Comparison of ENCODE assay signal across 15 cellular contexts in the genomic region with DNA sequence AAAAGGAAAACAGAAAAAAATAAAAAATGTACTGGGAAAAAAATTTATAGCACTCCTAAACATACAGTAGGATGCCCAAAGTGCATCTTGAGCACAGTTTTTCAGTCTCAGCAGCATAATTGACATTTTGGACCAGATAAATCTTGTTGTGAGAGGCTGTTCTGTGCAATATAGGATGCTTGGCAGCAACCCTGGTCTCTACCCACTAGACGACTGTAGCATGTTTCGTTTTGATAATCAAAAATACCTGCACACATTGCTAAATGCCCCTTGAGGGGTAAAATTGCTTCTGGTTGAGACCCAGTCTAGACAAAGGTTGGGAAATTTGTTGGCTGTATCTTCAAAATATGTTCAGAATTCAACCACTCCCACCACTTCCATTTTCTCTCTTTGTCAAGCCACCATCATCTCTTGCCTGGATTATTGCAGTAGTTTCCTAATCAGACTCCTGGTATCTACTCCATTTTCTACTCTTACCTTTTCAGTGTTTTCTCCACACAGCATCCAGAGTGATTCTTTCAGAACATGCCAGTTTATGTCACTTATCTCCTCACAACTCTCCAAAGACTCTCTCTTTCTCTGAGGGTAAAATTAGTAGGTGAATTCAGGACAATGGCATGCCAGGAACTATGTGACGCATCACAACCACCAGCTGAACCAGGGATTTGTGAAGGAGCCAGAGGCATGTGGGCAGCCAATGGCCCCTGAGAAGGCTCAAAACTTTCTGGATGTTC.
DNase-seq lines count a peak whose midpoint lies in the region; ATAC-seq and TF ChIP-seq lines count a peak whose summit lies in the region.
"Had no signal": no experiment of that assay in that cellular context is flagged by ENCODE, and none has a peak within 500 bp of the region (broad histone marks: within the 10 kb centered on the region; RNA-seq: fewer than 3 reads in every experiment).

No MANE protein-coding gene starts in this region.

- H3K27ac ChIP-seq in mesendoderm (ENCODE audit: low read depth, low read length), result no peak overlapping the region
- H3K27ac ChIP-seq: gastrocnemius medialis had no signal

- H3K4me3 Mint-ChIP-seq in activated T-cell treated with anti-CD3 and anti-CD28 coated beads, Interleukin-2, amount 50 U/mL, for 4 hours, result no peak overlapping the region
- H3K4me3 Mint-ChIP-seq: activated T-cell treated with anti-CD3 and anti-CD28 coated beads, Interleukin-2, amount 50 U/mL, for 72 hours; CD4-positive, alpha-beta memory T cell; central memory CD8-positive, alpha-beta T cell had no signal

- H3K56ac ChIP-seq in mesendoderm (ENCODE audit: low read length), result no peak overlapping the region

- H3K4me2 ChIP-seq in mesendoderm (ENCODE audit: low read length), result no peak overlapping the region

- no peak overlapping the region for H2BK5ac ChIP-seq in mesendoderm (ENCODE audit: low read length)

- H3K18ac ChIP-seq in mesendoderm (ENCODE audit: low read length), result no peak overlapping the region

- H3K9me3 Mint-ChIP-seq in activated T-cell treated with anti-CD3 and anti-CD28 coated beads, Interleukin-2, amount 50 U/mL, for 4 hours, result no peaks in the 10 kb centered on the region
- H3K9me3 Mint-ChIP-seq: activated T-cell treated with anti-CD3 and anti-CD28 coated beads, Interleukin-2, amount 50 U/mL, for 72 hours; central memory CD8-positive, alpha-beta T cell had no signal

- H3K9ac ChIP-seq in mesendoderm (ENCODE audit: low read length), result no peak overlapping the region

- H3K36me3 Mint-ChIP-seq in activated T-cell treated with anti-CD3 and anti-CD28 coated beads, Interleukin-2, amount 50 U/mL, for 4 hours (ENCODE audit: insufficient read depth), result no peaks in the 10 kb centered on the region
- H3K36me3 Mint-ChIP-seq: CD4-positive, alpha-beta memory T cell had no signal

- no peaks in the 10 kb centered on the region for H3K4me1 ChIP-seq in mesendoderm (ENCODE audit: control insufficient read depth, low read depth, low read length)
- H3K4me1 ChIP-seq: gastrocnemius medialis had no signal

- H3K4me1 Mint-ChIP-seq in activated T-cell treated with anti-CD3 and anti-CD28 coated beads, Interleukin-2, amount 50 U/mL, for 4 hours (ENCODE audit: low read depth), result no peaks in the 10 kb centered on the region
- H3K4me1 Mint-ChIP-seq: CD4-positive, alpha-beta memory T cell; central memory CD8-positive, alpha-beta T cell had no signal

- TF ChIP-seq CTCF in epithelial cell of proximal tubule (conservative IDR thresholded peaks at IDR 0.05; ENCODE audit: low read depth, low read length), result no peak

- ATAC-seq in HG03025 (IDR thresholded peaks at IDR 0.05; ENCODE audit: low FRiP score, unreplicated experiment), result no peak
- no peak for ATAC-seq in activated T-cell treated with anti-CD3 and anti-CD28 coated beads, Interleukin-2, amount 50 U/mL, for 4 hours
- ATAC-seq: activated T-cell treated with anti-CD3 and anti-CD28 coated beads, Interleukin-2, amount 50 U/mL, for 72 hours; gastrocnemius medialis; HCT116 had no signal

- H3K23ac ChIP-seq in mesendoderm (ENCODE audit: low read length), result no peak overlapping the region

- H3K79me2 ChIP-seq in mesendoderm (ENCODE audit: control insufficient read depth, insufficient read depth, low read length), result no peaks in the 10 kb centered on the region

- H3K4ac ChIP-seq in mesendoderm (ENCODE audit: low read depth, low read length), result no peak overlapping the region

- no peak overlapping the region for H4K8ac ChIP-seq in mesendoderm (ENCODE audit: low read depth, low read length)

- no CpG with 5 or more reads among the region's 3 CpGs for WGBS in mesendoderm (ENCODE audit: extremely low coverage, insufficient coverage, low lambda C conversion rate)

- H3K27me3 ChIP-seq in mesendoderm (ENCODE audit: insufficient read depth, low read length, poor library complexity), result no peaks in the 10 kb centered on the region
- H3K27me3 ChIP-seq: gastrocnemius medialis had no signal

- no peak overlapping the region for H2BK15ac ChIP-seq in mesendoderm (replicated peaks; ENCODE audit: low read depth)

- no peaks in the 10 kb centered on the region for H3K79me1 ChIP-seq in mesendoderm (ENCODE audit: low read length)

- no peak overlapping the region for H3K4me3 ChIP-seq in epithelial cell of proximal tubule (ENCODE audit: low read depth, low read length)
- no peak overlapping the region for H3K4me3 ChIP-seq in mesendoderm (ENCODE audit: low read length)
- H3K4me3 ChIP-seq: gastrocnemius medialis had no signal

- H3K27me3 Mint-ChIP-seq in activated T-cell treated with anti-CD3 and anti-CD28 coated beads, Interleukin-2, amount 50 U/mL, for 4 hours (ENCODE audit: low read depth), result peaks cover 7% of the 10 kb centered on the region

- H2AK5ac ChIP-seq in mesendoderm (ENCODE audit: low read length), result no peak overlapping the region

- no peak overlapping the region for H4K5ac ChIP-seq in mesendoderm (ENCODE audit: low read length)

- DNase-seq in AG20443 (ENCODE audit: low spot score) (peak; percentile 78), RPMI7951 (ENCODE audit: low read depth) (peak; percentile 87), epithelial cell of proximal tubule (ENCODE audit: low read depth) (peak; percentile 20), mesendoderm (peak; percentile 80), 8988T (no peak)
- no peak for DNase-seq in central memory CD4-positive, alpha-beta T cell
- DNase-seq in activated T-cell treated with anti-CD3 and anti-CD28 coated beads, Interleukin-2, amount 50 U/mL, for 4 hours, result no peak
- DNase-seq: activated CD4-positive, CD25-positive, alpha-beta regulatory T cell treated with anti-CD3 and anti-CD28 coated beads, Interleukin-2, amount 50 U/mL, for 72 hours; activated T-cell treated with anti-CD3 and anti-CD28 coated beads, Interleukin-2, amount 50 U/mL, for 72 hours; CD4-positive, alpha-beta memory T cell; gastrocnemius medialis; NCI-H345 had no signal

- no peak overlapping the region for H2BK120ac ChIP-seq in mesendoderm (ENCODE audit: low read depth, low read length)

- H3K36me3 ChIP-seq in mesendoderm (ENCODE audit: control insufficient read depth, insufficient read depth, low read length), result no peaks in the 10 kb centered on the region
- H3K36me3 ChIP-seq: gastrocnemius medialis had no signal

Comparison
In these comparisons a context has a peak if more than half of its experiments do, and no peak if none do; other contexts are left out.
1. DNase-seq: peak in AG20443 (single experiment), RPMI7951 (single experiment), epithelial cell of proximal tubule (single experiment) and mesendoderm (single experiment); none in 8988T (single experiment), central memory CD4-positive, alpha-beta T cell (single experiment) and activated T-cell treated with anti-CD3 and anti-CD28 coated beads, Interleukin-2, amount 50 U/mL, for 4 hours (single experiment).